Comparison of ENCODE assay signal across 8 cellular contexts in the genomic region with DNA sequence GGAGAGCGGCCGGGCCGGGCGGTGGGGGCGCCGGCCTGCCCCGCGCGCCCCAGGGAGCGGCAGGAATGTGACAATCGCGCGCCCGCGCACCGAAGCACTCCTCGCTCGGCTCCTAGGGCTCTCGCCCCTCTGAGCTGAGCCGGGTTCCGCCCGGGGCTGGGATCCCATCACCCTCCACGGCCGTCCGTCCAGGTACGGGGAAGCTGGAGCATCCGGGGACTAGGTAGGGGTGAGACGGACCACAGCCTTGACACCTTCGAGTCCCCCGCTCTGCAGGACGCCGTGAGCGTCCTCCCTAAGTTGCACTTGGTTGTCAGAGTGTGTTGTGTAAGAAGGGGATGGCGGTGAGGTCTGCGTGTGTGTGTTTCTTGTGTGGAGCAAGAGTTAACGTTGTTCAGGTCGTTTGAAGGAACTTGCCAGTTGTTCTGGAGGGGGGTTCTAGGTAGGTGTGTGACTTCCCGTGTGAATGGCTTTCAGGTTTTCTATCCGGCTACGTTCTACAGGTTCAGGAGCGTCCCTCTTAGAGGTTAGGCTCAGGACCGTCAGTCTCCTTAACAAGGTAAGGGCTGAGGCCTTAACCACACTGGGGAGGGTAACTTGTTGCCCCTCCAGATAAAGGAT. TPM values are rescaled to one million over a fixed set of nuclear protein-coding genes. Genes with fewer than 3 reads are reported as not detected.
DNase-seq lines count a peak whose midpoint lies in the region; ATAC-seq and TF ChIP-seq lines count a peak whose summit lies in the region.

No MANE protein-coding gene starts in this region.

- 5 to 12% (median 6%) methylated on average over 22 to 42 of the region's 42 CpGs for WGBS in ovary, 3 donors

- H3K9me3 Mint-ChIP-seq in CD8-positive, alpha-beta memory T cell, result peaks cover 26 to 45% (median 32%) of the 10 kb centered on the region in 5 donors

- TF ChIP-seq CTCF in ovary (IDR thresholded peaks at IDR 0.05), result no peak

- no peaks in the 10 kb centered on the region for H3K27me3 ChIP-seq in CD8-positive, alpha-beta memory T cell (ENCODE audit: insufficient read depth, low read length, poor library complexity, severe bottlenecking)
- H3K27me3 ChIP-seq in ovary, result no peaks in the 10 kb centered on the region

- H3K27me3 Mint-ChIP-seq in CD8-positive, alpha-beta memory T cell, result peaks cover 38 to 40% of the 10 kb centered on the region in 2 donors

- no peaks in the 10 kb centered on the region for H3K36me3 ChIP-seq in CD8-positive, alpha-beta memory T cell (ENCODE audit: insufficient read depth, low read length)
- no peaks in the 10 kb centered on the region for H3K36me3 ChIP-seq in ovary

- H3K27ac Mint-ChIP-seq in CD8-positive, alpha-beta memory T cell, result peak overlapping the region in 3 of 8 donors; percentile 13 to 57 (median 30)

- H3K4me1 Mint-ChIP-seq in CD8-positive, alpha-beta memory T cell, result peaks cover 21 to 23% (median 21%) of the 10 kb centered on the region in 3 donors

- TF ChIP-seq EP300 in ovary (IDR thresholded peaks at IDR 0.05), result no peak

- H3K27ac ChIP-seq in CD8-positive, alpha-beta memory T cell (ENCODE audit: low read depth, low read length), result peak overlapping the region; percentile 41
- peak overlapping the region; percentile 69 to 81 for H3K27ac ChIP-seq in ovary

- intact Hi-C loops in ovary (cut with DNase I), result no loop called here

- no peak for TF ChIP-seq POLR2A in ovary (IDR thresholded peaks at IDR 0.05)

- H3K4me3 Mint-ChIP-seq in CD8-positive, alpha-beta memory T cell, result peak overlapping the region; percentile 34 to 88 (median 73)

- H3K4me1 ChIP-seq in CD8-positive, alpha-beta memory T cell (ENCODE audit: insufficient read depth, low read length), result peaks cover 3% of the 10 kb centered on the region
- peaks cover 5% of the 10 kb centered on the region for H3K4me1 ChIP-seq in ovary (ENCODE audit: insufficient read depth)

- peaks cover 4% of the 10 kb centered on the region for H3K9me3 ChIP-seq in CD8-positive, alpha-beta memory T cell (ENCODE audit: low read length)
- H3K9me3 ChIP-seq in ovary, result no peaks in the 10 kb centered on the region

- POLR2A ChIA-PET in CD8-positive, alpha-beta memory T cell (lab: Charles Lee), result no interaction called here

- peak; percentile 5 for ATAC-seq in SK-N-SH treated with all-trans-retinoic acid at 6 μM for 48 hours

- no peak overlapping the region for H3K4me3 ChIP-seq in CD8-positive, alpha-beta memory T cell (ENCODE audit: low read length)
- H3K4me3 ChIP-seq in ovary, result peak overlapping the region; percentile 64

- H3K36me3 Mint-ChIP-seq in CD8-positive, alpha-beta memory T cell, result peaks cover 0 to 34% (median 2%) of the 10 kb centered on the region in 3 donors

- no peak for DNase-seq in CD8-positive, alpha-beta memory T cell
- DNase-seq in fibroblast of peridontal ligament (ENCODE audit: extremely low read depth), result peak; percentile 68
- DNase-seq in ovary, result no peak
- DNase-seq in NCI-H2227 (lab: John Stamatoyannopoulos, UW; ENCODE audit: unreplicated experiment), result no peak
- DNase-seq in activated gamma-delta T cell (lab: John Stamatoyannopoulos, UW), result no peak
- no peak for DNase-seq in SHP77 (lab: John Stamatoyannopoulos, UW)
- DNase-seq in AG08395 (ENCODE audit: low spot score), result no peak

- CTCF ChIA-PET in CD8-positive, alpha-beta memory T cell (lab: Charles Lee), result interaction anchor here (1.0 to 1.4 kb wide), 2 partner anchors 38 to 300 kb away, joined by 3 read pairs; no protein-coding TSS in a partner anchor

TF ChIP-seq in SK-N-SH treated with all-trans-retinoic acid at 6 μM for 48 hours, 23 proteins besides CTCF, POLR2A, EP300 and RAD21:
- TF ChIP-seq, protein P1, sequence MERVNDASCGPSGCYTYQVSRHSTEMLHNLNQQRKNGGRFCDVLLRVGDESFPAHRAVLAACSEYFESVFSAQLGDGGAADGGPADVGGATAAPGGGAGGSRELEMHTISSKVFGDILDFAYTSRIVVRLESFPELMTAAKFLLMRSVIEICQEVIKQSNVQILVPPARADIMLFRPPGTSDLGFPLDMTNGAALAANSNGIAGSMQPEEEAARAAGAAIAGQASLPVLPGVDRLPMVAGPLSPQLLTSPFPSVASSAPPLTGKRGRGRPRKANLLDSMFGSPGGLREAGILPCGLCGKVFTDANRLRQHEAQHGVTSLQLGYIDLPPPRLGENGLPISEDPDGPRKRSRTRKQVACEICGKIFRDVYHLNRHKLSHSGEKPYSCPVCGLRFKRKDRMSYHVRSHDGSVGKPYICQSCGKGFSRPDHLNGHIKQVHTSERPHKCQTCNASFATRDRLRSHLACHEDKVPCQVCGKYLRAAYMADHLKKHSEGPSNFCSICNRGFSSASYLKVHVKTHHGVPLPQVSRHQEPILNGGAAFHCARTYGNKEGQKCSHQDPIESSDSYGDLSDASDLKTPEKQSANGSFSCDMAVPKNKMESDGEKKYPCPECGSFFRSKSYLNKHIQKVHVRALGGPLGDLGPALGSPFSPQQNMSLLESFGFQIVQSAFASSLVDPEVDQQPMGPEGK (CRISPR knock-in tag; IDR thresholded peaks at IDR 0.05; ENCODE audit: borderline replicate concordance), result no peak
- no peak for TF ChIP-seq ISL1 (CRISPR knock-in tag; IDR thresholded peaks at IDR 0.05)
- no peak for TF ChIP-seq BACH2 (CRISPR knock-in tag; IDR thresholded peaks at IDR 0.05; ENCODE audit: borderline replicate concordance)
- TF ChIP-seq, protein P2, sequence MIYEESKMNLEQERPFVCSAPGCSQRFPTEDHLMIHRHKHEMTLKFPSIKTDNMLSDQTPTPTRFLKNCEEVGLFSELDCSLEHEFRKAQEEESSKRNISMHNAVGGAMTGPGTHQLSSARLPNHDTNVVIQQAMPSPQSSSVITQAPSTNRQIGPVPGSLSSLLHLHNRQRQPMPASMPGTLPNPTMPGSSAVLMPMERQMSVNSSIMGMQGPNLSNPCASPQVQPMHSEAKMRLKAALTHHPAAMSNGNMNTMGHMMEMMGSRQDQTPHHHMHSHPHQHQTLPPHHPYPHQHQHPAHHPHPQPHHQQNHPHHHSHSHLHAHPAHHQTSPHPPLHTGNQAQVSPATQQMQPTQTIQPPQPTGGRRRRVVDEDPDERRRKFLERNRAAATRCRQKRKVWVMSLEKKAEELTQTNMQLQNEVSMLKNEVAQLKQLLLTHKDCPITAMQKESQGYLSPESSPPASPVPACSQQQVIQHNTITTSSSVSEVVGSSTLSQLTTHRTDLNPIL (CRISPR knock-in tag; IDR thresholded peaks at IDR 0.05; ENCODE audit: low read depth), result no peak
- TF ChIP-seq TOX (CRISPR knock-in tag; IDR thresholded peaks at IDR 0.05; ENCODE audit: borderline replicate concordance), result no peak
- no peak for TF ChIP-seq ZNF8 (CRISPR knock-in tag; IDR thresholded peaks at IDR 0.05)
- TF ChIP-seq, protein P3, sequence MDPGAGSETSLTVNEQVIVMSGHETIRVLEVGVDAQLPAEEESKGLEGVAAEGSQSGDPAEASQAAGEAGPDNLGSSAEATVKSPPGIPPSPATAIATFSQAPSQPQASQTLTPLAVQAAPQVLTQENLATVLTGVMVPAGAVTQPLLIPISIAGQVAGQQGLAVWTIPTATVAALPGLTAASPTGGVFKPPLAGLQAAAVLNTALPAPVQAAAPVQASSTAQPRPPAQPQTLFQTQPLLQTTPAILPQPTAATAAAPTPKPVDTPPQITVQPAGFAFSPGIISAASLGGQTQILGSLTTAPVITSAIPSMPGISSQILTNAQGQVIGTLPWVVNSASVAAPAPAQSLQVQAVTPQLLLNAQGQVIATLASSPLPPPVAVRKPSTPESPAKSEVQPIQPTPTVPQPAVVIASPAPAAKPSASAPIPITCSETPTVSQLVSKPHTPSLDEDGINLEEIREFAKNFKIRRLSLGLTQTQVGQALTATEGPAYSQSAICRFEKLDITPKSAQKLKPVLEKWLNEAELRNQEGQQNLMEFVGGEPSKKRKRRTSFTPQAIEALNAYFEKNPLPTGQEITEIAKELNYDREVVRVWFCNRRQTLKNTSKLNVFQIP (CRISPR knock-in tag; IDR thresholded peaks at IDR 0.05; ENCODE audit: borderline replicate concordance, low read depth), result no peak
- TF ChIP-seq ZFP3 (CRISPR knock-in tag; IDR thresholded peaks at IDR 0.05), result no peak

RNA-seq across cellular contexts. Expression of a gene that starts 0.4 kb away (rescaled TPM):
- total RNA-seq in CD8-positive, alpha-beta memory T cell, result 1 to 10 TPM; 3.7 TPM
- 0.30 TPM for polyA plus RNA-seq in CD8-positive, alpha-beta memory T cell
- total RNA-seq in ovary, result 100 to 1,000 TPM in 2 of 7 donors, 10 to 100 TPM in 4, 1 to 10 TPM in 1; 6.5 to 142 (median 36.5) TPM
- 10 to 100 TPM; 36.3 to 76.7 TPM for polyA plus RNA-seq in ovary

RNA-seq across cellular contexts. Expression of a gene that starts 43.9 kb away (rescaled TPM):
- under 1 TPM; 0.13 to 0.33 TPM for total RNA-seq in CD8-positive, alpha-beta memory T cell
- polyA plus RNA-seq in CD8-positive, alpha-beta memory T cell, result not detected
- 1 to 10 TPM in 3 of 7 donors, under 1 TPM in 1, not detected in 3; 0.26 to 2.0 (median 1.6) TPM for total RNA-seq in ovary
- 1 to 10 TPM in 1 of 2 donors, under 1 TPM in 1; 0.24 to 1.1 TPM for polyA plus RNA-seq in ovary
